34 cellular contexts compared by ENCODE assay signal in genomic region chr4:37993806-37994205, GRCh38. TPM values are rescaled to one million over a fixed set of nuclear protein-coding genes. Genes with fewer than 3 reads are reported as not detected.
DNase-seq lines count a peak whose midpoint lies in the region; ATAC-seq, FAIRE-seq and TF ChIP-seq lines count a peak whose summit lies in the region.
"Had no signal": no experiment of that assay in that cellular context is flagged by ENCODE, and none has a peak within 500 bp of the region (broad histone marks: within the 10 kb centered on the region; RNA-seq: fewer than 3 reads in every experiment).

No MANE protein-coding gene starts in this region.

- H4K91ac ChIP-seq in H1 (replicated peaks; ENCODE audit: insufficient read length, low read length) (no peak overlapping the region), mesenchymal stem cell (ENCODE audit: low read length) (no peak overlapping the region)

- TF ChIP-seq CTCF in MCF 10A (IDR thresholded peaks at IDR 0.05; ENCODE audit: unreplicated experiment) (no peak), breast epithelium (IDR thresholded peaks at IDR 0.05) (no peak), H1 (IDR thresholded peaks at IDR 0.05; ENCODE audit: control extremely low read depth in 1 of 3, insufficient read depth in 1 of 3, low read depth in 1 of 3, low read length in 3 of 3) (no peak), spleen (IDR thresholded peaks at IDR 0.05 in 8 of 11, conservative IDR thresholded peaks at IDR 0.05 in 3 of 11) (no peak), GM13977 (IDR thresholded peaks at IDR 0.05; ENCODE audit: extremely low read depth, insufficient read depth, missing control alignments) (no peak)

- H3K23ac ChIP-seq in H1 (ENCODE audit: insufficient read length) (no peak overlapping the region), mesenchymal stem cell (ENCODE audit: low read length in 2 of 2) (no peak overlapping the region)

- H2BK12ac ChIP-seq in H1 (ENCODE audit: low read depth, low read length) (no peak overlapping the region), mesenchymal stem cell (ENCODE audit: low read length in 2 of 2) (no peak overlapping the region)

- H2BK20ac ChIP-seq in H1 (ENCODE audit: low read length), result no peak overlapping the region

- H3K4ac ChIP-seq in H1 (replicated peaks; ENCODE audit: insufficient read length, low read depth, low read length) (no peak overlapping the region), mesenchymal stem cell (ENCODE audit: low read depth in 1 of 2, low read length in 2 of 2) (no peak overlapping the region)

- no peaks in the 10 kb centered on the region for H3K4me1 ChIP-seq in breast epithelium
- H3K4me1 ChIP-seq in H1 (replicated peaks in 1 of 4; ENCODE audit: control insufficient read depth in 3 of 4, insufficient read depth in 4 of 4, low read length in 3 of 4), result peaks cover 13 to 30% (median 25%) of the 10 kb centered on the region in 4 experiments
- H3K4me1 ChIP-seq in spleen, result peaks cover 10 to 90% (median 49%) of the 10 kb centered on the region in 6 donors
- peaks cover 4% of the 10 kb centered on the region for H3K4me1 ChIP-seq in mesenchymal stem cell (ENCODE audit: control insufficient read depth, insufficient read depth, low read depth, low read length)

- in situ Hi-C loops in GM13977 (cut with MboI; ENCODE audit: low pct_unique_long_range_greater_than_20kb, low sequenced_read_pairs, unreplicated experiment), result no loop called here

- no peak overlapping the region for H4K8ac ChIP-seq in H1 (ENCODE audit: extremely low read depth, insufficient read depth, low read length)
- H4K8ac ChIP-seq in mesenchymal stem cell (ENCODE audit: low read length), result no peak overlapping the region

- TF ChIP-seq RAD21 in H1 (IDR thresholded peaks at IDR 0.05 in 1 of 2, conservative IDR thresholded peaks at IDR 0.05 in 1 of 2; ENCODE audit: low read depth in 2 of 2, low read length in 2 of 2), result peak in 1 of 2 experiments; percentile 19; a peak in 1 of 4 replicates

- peak; percentile 7 for FAIRE-seq in H1 (lab: Jason Lieb, UNC)
- FAIRE-seq: K562, TTC549 had no signal

- ATAC-seq in HG03097 (IDR thresholded peaks at IDR 0.05; ENCODE audit: low FRiP score, unreplicated experiment) (no peak), HG03196 (IDR thresholded peaks at IDR 0.05; ENCODE audit: unreplicated experiment) (no peak)
- ATAC-seq: activated T-helper 17 cell treated with anti-CD3 and anti-CD28 coated beads, Interleukin-2, amount 50 U/mL, for 72 hours; CD8-positive, alpha-beta T cell; gastrocnemius medialis; K562; naive thymus-derived CD4-positive, alpha-beta T cell had no signal

- H2BK15ac ChIP-seq in H1 (ENCODE audit: low read length) (no peak overlapping the region), mesenchymal stem cell (ENCODE audit: low read depth, poor library complexity, severe bottlenecking) (no peak overlapping the region)

- H3K27me3 ChIP-seq in breast epithelium (no peaks in the 10 kb centered on the region), H1 (replicated peaks in 1 of 4; ENCODE audit: control insufficient read depth in 3 of 4, extremely low read depth in 1 of 4, insufficient read depth in 3 of 4, low read length in 3 of 4) (no peaks in the 10 kb centered on the region), spleen (replicated peaks in 1 of 7) (no peaks in the 10 kb centered on the region), mesenchymal stem cell (ENCODE audit: control insufficient read depth in 1 of 2, insufficient read depth in 1 of 2, low read length in 2 of 2) (no peaks in the 10 kb centered on the region)
- H3K27me3 ChIP-seq: gastrocnemius medialis, stomach had no signal

- no peak for TF ChIP-seq EP300 in H1 (IDR thresholded peaks at IDR 0.05; ENCODE audit: borderline replicate concordance in 1 of 2, low read depth in 2 of 2, low read length in 2 of 2)

- H3K4me3 ChIP-seq in breast epithelium (no peak overlapping the region), H1 (ENCODE audit: extremely low read depth in 1 of 4, insufficient read depth in 2 of 4, low read depth in 3 of 4, low read length in 4 of 4) (no peak overlapping the region), spleen (no peak overlapping the region), mesenchymal stem cell (ENCODE audit: insufficient read depth in 1 of 2, low read depth in 1 of 2, low read length in 2 of 2) (no peak overlapping the region)
- H3K4me3 ChIP-seq: gastrocnemius medialis, K562, skin epidermis, stomach had no signal

- H3K4me1 Mint-ChIP-seq in MCF 10A (ENCODE audit: insufficient read depth, unreplicated experiment), result no peaks in the 10 kb centered on the region

- H2BK120ac ChIP-seq in H1 (replicated peaks; ENCODE audit: low read depth, low read length), result no peak overlapping the region
- no peak overlapping the region for H2BK120ac ChIP-seq in mesenchymal stem cell (ENCODE audit: low read depth, low read length)

- H3K36me3 Mint-ChIP-seq in MCF 10A (ENCODE audit: insufficient read depth, unreplicated experiment), result peaks cover 6% of the 10 kb centered on the region

- H4K20me1 ChIP-seq in H1 (replicated peaks in 1 of 2; ENCODE audit: control insufficient read depth in 1 of 2, insufficient read depth in 2 of 2, low read length in 2 of 2), result peaks cover 0 to 2% of the 10 kb centered on the region in 2 experiments

- no peaks in the 10 kb centered on the region for H3K27me3 Mint-ChIP-seq in MCF 10A (ENCODE audit: insufficient read depth, unreplicated experiment)
- H3K27me3 Mint-ChIP-seq: activated CD8-positive, alpha-beta T cell treated with anti-CD3 and anti-CD28 coated beads for 36 hours; activated T-helper 17 cell treated with anti-CD3 and anti-CD28 coated beads, Interleukin-2, amount 50 U/mL, for 72 hours; naive thymus-derived CD4-positive, alpha-beta T cell had no signal

- CTCF ChIA-PET in MCF 10A (lab: Yijun Ruan, JAX), result interaction anchor here (1.1 kb wide), 1 partner anchor 41 kb away, joined by 3 read pairs; no protein-coding TSS in a partner anchor
- CTCF ChIA-PET in H1 (lab: Charles Lee; ENCODE audit: partially characterized antibody), result interaction anchor here (0.7 to 2.6 kb wide), 8 partner anchors 10 to 42 kb away, joined by 3 to 9 read pairs (median 3); no protein-coding TSS in a partner anchor

- H3K27ac Mint-ChIP-seq in MCF 10A (ENCODE audit: low read depth, unreplicated experiment), result peak overlapping the region; percentile 16
- H3K27ac Mint-ChIP-seq: activated CD8-positive, alpha-beta T cell treated with anti-CD3 and anti-CD28 coated beads for 36 hours; CD8-positive, alpha-beta T cell; naive thymus-derived CD4-positive, alpha-beta T cell had no signal

- H3K14ac ChIP-seq in H1 (ENCODE audit: insufficient read length) (no peak overlapping the region), mesenchymal stem cell (ENCODE audit: low read length in 2 of 2) (no peak overlapping the region)

- 92% methylated on average over 10 of the region's 10 CpGs; no CpG with 5 or more reads in 1 of the 2 experiments for WGBS in H1 (ENCODE audit: extremely low coverage in 1 of 2, insufficient coverage in 1 of 2, insufficient read length in 1 of 2, insufficient replicate concordance in 2 of 2, low coverage in 1 of 2, low lambda C conversion rate in 2 of 2, missing lambda C conversion rate in 1 of 2), 2 experiments
- WGBS in spleen, 5 donors, result 69 to 92% (median 80%) methylated on average over 10 of the region's 10 CpGs
- 92% methylated on average over 10 of the region's 10 CpGs for WGBS in mesenchymal stem cell

- H3K9ac ChIP-seq in H1 (replicated peaks in 1 of 4; ENCODE audit: extremely low read depth in 1 of 4, low read depth in 3 of 4, low read length in 3 of 4) (no peak overlapping the region), mesenchymal stem cell (ENCODE audit: low read length) (no peak overlapping the region)

- H3K79me1 ChIP-seq in H1 (ENCODE audit: low read depth, low read length) (peaks cover 11% of the 10 kb centered on the region), mesenchymal stem cell (replicated peaks; ENCODE audit: low read length, poor library complexity, severe bottlenecking) (peaks cover 56% of the 10 kb centered on the region)

- H3K27ac ChIP-seq in breast epithelium, result no peak overlapping the region
- no peak overlapping the region for H3K27ac ChIP-seq in H1 (ENCODE audit: low read depth, low read length)
- peak overlapping the region in 5 of 8 donors; percentile 2 to 69 (median 36) for H3K27ac ChIP-seq in spleen
- H3K27ac ChIP-seq in mesenchymal stem cell (ENCODE audit: low read length, poor library complexity, severe bottlenecking), result no peak overlapping the region
- H3K27ac ChIP-seq: gastrocnemius medialis, RWPE1 had no signal

- no peak for TF ChIP-seq POLR2A in breast epithelium (IDR thresholded peaks at IDR 0.05)
- no peak for TF ChIP-seq POLR2A in H1 (IDR thresholded peaks at IDR 0.05; ENCODE audit: control extremely low read depth in 1 of 2, low read depth in 2 of 2, low read length in 2 of 2)
- no peak for TF ChIP-seq POLR2A in spleen (IDR thresholded peaks at IDR 0.05)

- no TSS peak for BruUV-seq in MCF 10A (replicated peaks; lab: Mats Ljungman, UMichigan)

- H3K9me3 ChIP-seq in breast epithelium (no peaks in the 10 kb centered on the region), H1 (ENCODE audit: insufficient read depth in 2 of 2, low read depth in 1 of 2, low read length in 1 of 2) (no peaks in the 10 kb centered on the region), spleen (no peaks in the 10 kb centered on the region), mesenchymal stem cell (ENCODE audit: control insufficient read depth, low read length) (no peaks in the 10 kb centered on the region)
- H3K9me3 ChIP-seq: gastrocnemius medialis, stomach had no signal

- H2AFZ ChIP-seq in H1 (ENCODE audit: low read length) (no peak overlapping the region), mesenchymal stem cell (ENCODE audit: low read depth, low read length) (no peak overlapping the region)

- H3K18ac ChIP-seq in H1 (ENCODE audit: extremely low read depth, low read length), result no peak overlapping the region
- no peak overlapping the region for H3K18ac ChIP-seq in mesenchymal stem cell (ENCODE audit: low read depth in 1 of 2, low read length in 2 of 2)

- no peak overlapping the region for H2AK5ac ChIP-seq in H1 (ENCODE audit: low read depth, low read length)
- no peak overlapping the region for H2AK5ac ChIP-seq in mesenchymal stem cell (ENCODE audit: low read length, severe bottlenecking)

- peaks cover 0 to 70% of the 10 kb centered on the region in 2 experiments; a peak in 2 of 4 replicates for H3K79me2 ChIP-seq in H1 (ENCODE audit: control insufficient read depth in 1 of 2, insufficient read depth in 2 of 2, low read length in 2 of 2)

- H3K4me3 Mint-ChIP-seq in MCF 10A (ENCODE audit: unreplicated experiment), result no peak overlapping the region
- H3K4me3 Mint-ChIP-seq: activated CD8-positive, alpha-beta T cell treated with anti-CD3 and anti-CD28 coated beads for 36 hours; activated T-helper 17 cell treated with anti-CD3 and anti-CD28 coated beads, Interleukin-2, amount 50 U/mL, for 72 hours; CD8-positive, alpha-beta T cell; naive thymus-derived CD4-positive, alpha-beta T cell had no signal

- no peaks in the 10 kb centered on the region for H3K36me3 ChIP-seq in breast epithelium
- no peaks in the 10 kb centered on the region for H3K36me3 ChIP-seq in H1 (ENCODE audit: control insufficient read depth in 2 of 4, insufficient read depth in 4 of 4, low read length in 3 of 4)
- H3K36me3 ChIP-seq in spleen, result peaks cover 0 to 3% (median 0%) of the 10 kb centered on the region in 6 donors
- H3K36me3 ChIP-seq in mesenchymal stem cell (ENCODE audit: control insufficient read depth in 1 of 2, insufficient read depth in 2 of 2, low read depth in 1 of 2, low read length in 2 of 2), result peaks cover 0 to 3% of the 10 kb centered on the region in 2 experiments
- H3K36me3 ChIP-seq: gastrocnemius medialis, stomach had no signal

- POLR2A ChIA-PET in MCF 10A (lab: Yijun Ruan, JAX), result no interaction called here
- POLR2A ChIA-PET in H1 (lab: Charles Lee; ENCODE audit: partially characterized antibody), result interaction anchor here (0.6 to 1.1 kb wide), 2 partner anchors 12 kb away, joined by 3 read pairs; no protein-coding TSS in a partner anchor

- no peak for DNase-seq in MCF 10A (ENCODE audit: unreplicated experiment)
- DNase-seq in breast epithelium (ENCODE audit: low spot score in 2 of 2), result no peak
- no peak for DNase-seq in H1 (ENCODE audit: low read depth in 1 of 2, low spot score in 2 of 2)
- no peak for DNase-seq in spleen
- no peak for DNase-seq in GM13977 (ENCODE audit: low spot score)
- no peak for DNase-seq in mesenchymal stem cell
- DNase-seq: 8988T; activated CD4-positive, alpha-beta T cell treated with anti-CD3 and anti-CD28 coated beads for 1 hour; activated CD8-positive, alpha-beta T cell treated with anti-CD3 and anti-CD28 coated beads for 36 hours; activated naive CD4-positive, alpha-beta T cell treated with anti-CD3 and anti-CD28 coated beads, Interleukin-2, amount 50 U/mL, for 16 hours; anterior cingulate cortex; caudate nucleus; CD8-positive, alpha-beta T cell; gastrocnemius medialis; GOT3; hippocampal formation; left cardiac atrium; naive thymus-derived CD4-positive, alpha-beta T cell; NCI-H2029 treated with DMSO at 0.1 percent for 48 hours; NCI-H345; NCI-H748 treated with DMSO at 0.1 percent for 48 hours; occipital lobe; stomach had no signal

- no peaks in the 10 kb centered on the region for H3K23me2 ChIP-seq in H1 (ENCODE audit: low read depth, low read length)

- H2BK5ac ChIP-seq in H1 (ENCODE audit: low read depth, low read length) (no peak overlapping the region), mesenchymal stem cell (ENCODE audit: low read depth, low read length, poor library complexity, severe bottlenecking) (no peak overlapping the region)

- H3K9me3 Mint-ChIP-seq in MCF 10A (ENCODE audit: unreplicated experiment), result no peaks in the 10 kb centered on the region
- H3K9me3 Mint-ChIP-seq: activated CD8-positive, alpha-beta T cell treated with anti-CD3 and anti-CD28 coated beads for 36 hours; activated T-helper 17 cell treated with anti-CD3 and anti-CD28 coated beads, Interleukin-2, amount 50 U/mL, for 72 hours; CD8-positive, alpha-beta T cell; naive thymus-derived CD4-positive, alpha-beta T cell had no signal

- H4K5ac ChIP-seq in H1 (ENCODE audit: insufficient read length, low read depth, low read length), result no peak overlapping the region

- intact Hi-C loops in MCF 10A (cut with micrococcal nuclease) (no loop called here), breast epithelium (cut with DNase I; ENCODE audit: low total_unique reads) (no loop called here), spleen (cut with DNase I; ENCODE audit: low total_unique reads) (no loop called here)

- H3K56ac ChIP-seq in H1 (replicated peaks; ENCODE audit: insufficient read length, low read depth, low read length), result no peak overlapping the region

- H3K4me2 ChIP-seq in H1 (ENCODE audit: insufficient read depth in 1 of 2, low read depth in 2 of 2, low read length in 2 of 2) (peak overlapping the region in 1 of 2 experiments; percentile 54; a peak in 2 of 4 replicates), mesenchymal stem cell (ENCODE audit: low read length, poor library complexity, severe bottlenecking) (no peak overlapping the region)

RNA-seq across cellular contexts. Expression of gene PTTG2, which starts 33.6 kb away (rescaled TPM):
- total RNA-seq in MCF 10A (2022), result not detected in 2 replicates
- 1 to 10 TPM in 1 of 3 donors, not detected in 2; 1.3 TPM for total RNA-seq in breast epithelium
- total RNA-seq in H1 (2021; fragmentation: NEBNext Ultra II Directional; extraction: Animal tissue kit (Norgen Biotek cat#: 25700)), result not detected in 2 replicates
- not detected in 2 replicates for polyA plus RNA-seq in H1 (2011; rRNA removed)
- not detected for polyA plus RNA-seq in H1 (2011; cell fraction: cytosol; rRNA removed)
- not detected for polyA plus RNA-seq in H1 (2011; cell fraction: nucleus; rRNA removed)
- not detected in 4 replicates for polyA plus RNA-seq in H1 (2012, experiment 1 of 2)
- polyA plus RNA-seq in H1 (2012, experiment 2 of 2), result not detected
- not detected for polyA plus RNA-seq in H1 (2013, experiment 1 of 2)
- polyA plus RNA-seq in H1 (2013, experiment 2 of 2), result 0.07 TPM
- polyA minus RNA-seq in H1 (2011; rRNA and poly(A)+ RNA removed), result 0.85 TPM in 1 of 2 replicates, not detected in the other
- not detected for polyA minus RNA-seq in H1 (2011; cell fraction: cytosol; rRNA and poly(A)+ RNA removed)
- 1.4 TPM for polyA minus RNA-seq in H1 (2011; cell fraction: nucleus; rRNA and poly(A)+ RNA removed)
- 1 to 10 TPM; 2.3 to 7.5 (median 4.5) TPM for total RNA-seq in spleen
- polyA plus RNA-seq in spleen, result 1 to 10 TPM in 1 of 3 donors, under 1 TPM in 2; 0.53 to 1.2 (median 0.83) TPM
- not detected for polyA plus RNA-seq in mesenchymal stem cell (2013, experiment 1 of 2)
- polyA plus RNA-seq in mesenchymal stem cell (2013, experiment 2 of 2), result not detected
- total RNA-seq: activated CD8-positive, alpha-beta T cell treated with anti-CD3 and anti-CD28 coated beads for 36 hours; HT1080; K562; M059J; mesenteric fat pad; occipital lobe; renal cortical epithelial cell had no signal
- polyA plus RNA-seq: K562, stomach had no signal

Comparison
In these comparisons a context has a peak if more than half of its experiments do, and no peak if none do; other contexts are left out.
1. H3K27ac ChIP-seq: peak in spleen (5 of 8); none in breast epithelium (0 of 2), H1 (single experiment) and mesenchymal stem cell (single experiment).